In the genomic region with DNA sequence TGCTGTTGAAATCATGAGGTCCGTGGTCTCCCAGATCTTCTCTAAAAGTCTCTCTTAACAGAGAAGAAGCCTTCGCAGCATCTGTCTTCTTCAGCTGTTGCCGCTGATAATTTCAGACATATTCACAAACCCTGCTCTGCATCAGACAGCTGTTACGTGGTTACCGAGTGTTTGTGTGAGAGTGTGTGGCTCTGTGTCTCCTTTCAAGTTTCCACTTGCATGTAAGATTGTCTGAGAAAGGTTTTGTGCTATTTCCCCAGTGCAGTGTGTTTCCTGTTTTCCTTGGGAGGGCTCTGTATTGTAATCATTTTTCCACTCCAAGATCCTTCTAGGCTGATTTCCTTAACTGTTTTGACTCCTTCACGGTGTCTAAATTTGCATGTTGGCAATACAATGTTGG, we compare ENCODE assay signal across 16 cellular contexts. TPM values are rescaled to one million over a fixed set of nuclear protein-coding genes. Genes with fewer than 3 reads are reported as not detected.
DNase-seq lines count a peak whose midpoint lies in the region; ATAC-seq, FAIRE-seq and TF ChIP-seq lines count a peak whose summit lies in the region.
"Had no signal": no experiment of that assay in that cellular context is flagged by ENCODE, and none has a peak within 500 bp of the region (broad histone marks: within the 10 kb centered on the region; RNA-seq: fewer than 3 reads in every experiment).

No MANE protein-coding gene starts in this region.

- H3K27ac ChIP-seq in liver (ENCODE audit: low read depth in 1 of 2, low read length in 2 of 2) (no peak overlapping the region), HepG2 (ENCODE audit: extremely low read length, insufficient read depth, low read length) (no peak overlapping the region), right cardiac atrium (ENCODE audit: low read length) (peak overlapping the region; percentile 23), thymus (ENCODE audit: low read depth) (peak overlapping the region; percentile 61)
- H3K27ac ChIP-seq: vagina, WERI-Rb-1 had no signal

- no peak for ATAC-seq in HepG2
- peak; percentile 73 to 88 for ATAC-seq in right cardiac atrium

- CTCF ChIA-PET in HepG2 (lab: Yijun Ruan, JAX; ENCODE audit: low intra/inter-chr PET ratio, low total read pairs) = no interaction called here

- H3K4me1 ChIP-seq in liver (ENCODE audit: control insufficient read depth in 4 of 4, insufficient read depth in 4 of 4, low read length in 3 of 4) = peaks cover 0 to 2% (median 0%) of the 10 kb centered on the region in 4 donors
- peaks cover 9% of the 10 kb centered on the region for H3K4me1 ChIP-seq in HepG2 (ENCODE audit: insufficient read depth, low read length)
- peaks cover 3% of the 10 kb centered on the region for H3K4me1 ChIP-seq in right cardiac atrium (ENCODE audit: control insufficient read depth, insufficient read depth, low read length)
- H3K4me1 ChIP-seq in thymus (ENCODE audit: control insufficient read depth, insufficient read depth, low read length) = peaks cover 11% of the 10 kb centered on the region

- POLR2A ChIA-PET in HepG2 (lab: Yijun Ruan, JAX) = no interaction called here

- H3K4me3 ChIP-seq in liver (ENCODE audit: low read depth in 1 of 3, low read length in 3 of 3) (no peak overlapping the region), HepG2 (replicated peaks in 1 of 3; ENCODE audit: insufficient read depth in 1 of 3, low read depth in 2 of 3, low read length in 3 of 3) (no peak overlapping the region), right cardiac atrium (ENCODE audit: low read length) (peak overlapping the region; percentile 37), thymus (ENCODE audit: low read length) (no peak overlapping the region)
- H3K4me3 ChIP-seq: vagina had no signal

- H3K9ac ChIP-seq in liver (ENCODE audit: low read depth in 1 of 2, low read length in 2 of 2) (no peak overlapping the region), HepG2 (ENCODE audit: insufficient read depth, low read depth, low read length) (no peak overlapping the region)

- H3K9me3 ChIP-seq in liver (ENCODE audit: control insufficient read depth in 4 of 4, low read length in 3 of 4) (no peaks in the 10 kb centered on the region), HepG2 (ENCODE audit: low read length) (no peaks in the 10 kb centered on the region), right cardiac atrium (ENCODE audit: control insufficient read depth, low read length) (no peaks in the 10 kb centered on the region), thymus (ENCODE audit: control insufficient read depth) (no peaks in the 10 kb centered on the region)
- H3K9me3 ChIP-seq: vagina had no signal

- TF ChIP-seq RAD21 in liver (IDR thresholded peaks at IDR 0.05) (peak; percentile 9 to 15), HepG2 (CRISPR knock-in tag; IDR thresholded peaks at IDR 0.05) (no peak)

- H3K36me3 ChIP-seq in liver (ENCODE audit: control insufficient read depth in 4 of 4, insufficient read depth in 3 of 4, low read depth in 1 of 4, low read length in 3 of 4) (no peaks in the 10 kb centered on the region), HepG2 (replicated peaks in 1 of 2; ENCODE audit: control insufficient read depth in 1 of 2, insufficient read depth in 2 of 2, low read length in 2 of 2) (no peaks in the 10 kb centered on the region), thymus (ENCODE audit: control insufficient read depth, insufficient read depth) (no peaks in the 10 kb centered on the region)
- H3K36me3 ChIP-seq: vagina, WERI-Rb-1 had no signal

- WGBS in liver = 67% methylated on average over 6 of the region's 6 CpGs
- WGBS in HepG2 (ENCODE audit: low lambda C conversion rate) = 70% methylated on average over 6 of the region's 6 CpGs
- WGBS in right cardiac atrium = 14% methylated on average over 6 of the region's 6 CpGs
- 10% methylated on average over 6 of the region's 6 CpGs for WGBS in thymus

- intact Hi-C loops in HepG2 (cut with micrococcal nuclease; ENCODE audit: unreplicated experiment) (loop anchor here (5.0 to 10.0 kb wide), 4 partner anchors 89 to 417 kb away; no protein-coding TSS in a partner anchor), right cardiac atrium (cut with DNase I) (loop anchor here in 1 of 4 donors (10.0 kb wide), 1 partner anchor 317 kb away; a partner anchor contains a TSS)

- FAIRE-seq in HepG2 (lab: Jason Lieb, UNC) = no peak
- FAIRE-seq: endometrium, GM12892 had no signal

- no TSS peak for BruUV-seq in HepG2 (replicated peaks; lab: Mats Ljungman, UMichigan)

- DNase-seq in HepG2 (ENCODE audit: low spot score) (no peak), amniotic epithelial cell (ENCODE audit: low read depth) (peak; percentile 70), right cardiac atrium (no peak), NK-92 (lab: John Stamatoyannopoulos, UW; ENCODE audit: unreplicated experiment) (no peak), HT-29 (ENCODE audit: low spot score) (no peak), NAMALWA (ENCODE audit: low spot score) (no peak)
- DNase-seq: activated CD8-positive, alpha-beta memory T cell treated with anti-CD3 and anti-CD28 coated beads, Interleukin-2, amount 50 U/mL, for 4 hours; DMS53; HCEC 1CT; stimulated activated CD8-positive, alpha-beta memory T cell treated with anti-CD3 and anti-CD28 coated beads, Interleukin-4, amount 100 ng/mL, for 48 hours; WERI-Rb-1 had no signal

- TF ChIP-seq EP300 in HepG2 (IDR thresholded peaks at IDR 0.05; ENCODE audit: low read depth in 2 of 2, low read length in 2 of 2) (no peak), HepG2 (CRISPR knock-in tag; IDR thresholded peaks at IDR 0.05; ENCODE audit: borderline replicate concordance) (no peak)

- no peaks in the 10 kb centered on the region for H3K79me2 ChIP-seq in HepG2 (ENCODE audit: insufficient read depth, low read length)

- in situ Hi-C loops in HepG2 (cut with HindIII; ENCODE audit: extremely low pct_ligation_motif_present, low pct_unique_long_range_greater_than_20kb) = loop anchor here (10.0 kb wide), 1 partner anchor 317 kb away; a partner anchor contains a TSS

- TF ChIP-seq POLR2A in HepG2 (IDR thresholded peaks at IDR 0.05; ENCODE audit: insufficient read depth in 1 of 2, low read depth in 2 of 2, low read length in 2 of 2) = no peak

- TF ChIP-seq CTCF in liver (IDR thresholded peaks at IDR 0.05; ENCODE audit: low read depth, low read length, missing input control) (no peak), HepG2 (CRISPR knock-in tag; IDR thresholded peaks at IDR 0.05) (no peak)

- no peak overlapping the region for H3K4me2 ChIP-seq in HepG2 (ENCODE audit: low read depth, low read length)

- H3K27me3 ChIP-seq in liver (ENCODE audit: control insufficient read depth in 4 of 4, insufficient read depth in 4 of 4, low read length in 3 of 4) = no peaks in the 10 kb centered on the region
- H3K27me3 ChIP-seq in HepG2 (ENCODE audit: control insufficient read depth in 1 of 2, insufficient read depth in 2 of 2, low read length in 2 of 2) = no peaks in the 10 kb centered on the region
- no peaks in the 10 kb centered on the region for H3K27me3 ChIP-seq in right cardiac atrium (ENCODE audit: control insufficient read depth, insufficient read depth)
- no peaks in the 10 kb centered on the region for H3K27me3 ChIP-seq in thymus (ENCODE audit: control insufficient read depth, insufficient read depth)
- H3K27me3 ChIP-seq: vagina had no signal

- no peaks in the 10 kb centered on the region for H4K20me1 ChIP-seq in HepG2 (ENCODE audit: insufficient read depth, low read length)

- no peak overlapping the region for H2AFZ ChIP-seq in HepG2 (ENCODE audit: low read length)

RNA-seq across cellular contexts. Expression of a gene that starts 32.8 kb away (rescaled TPM):
- total RNA-seq in liver = 10 to 100 TPM; 23.0 to 23.8 TPM
- 10 to 100 TPM; 33.4 to 40.2 TPM for polyA plus RNA-seq in liver
- total RNA-seq in HepG2 (2016; rRNA removed; fragmentation: Illumina TruSeq; extraction: Trizol) = 72.9 and 90.9 TPM in 2 replicates
- total RNA-seq in HepG2 (2016; cell fraction: cytosol; rRNA removed; fragmentation: Illumina TruSeq; extraction: Trizol; ENCODE audit: low read depth) = 25.5 and 35.2 TPM in 2 replicates
- 69.4 and 92.2 TPM in 2 replicates for total RNA-seq in HepG2 (2016; cell fraction: insoluble cytoplasmic fraction; rRNA removed; fragmentation: Illumina TruSeq; extraction: Trizol)
- total RNA-seq in HepG2 (2016; cell fraction: membrane; rRNA removed; fragmentation: Illumina TruSeq; extraction: Trizol) = 30.3 and 34.9 TPM in 2 replicates
- 42.6 and 48.2 TPM in 2 replicates for total RNA-seq in HepG2 (2016; cell fraction: nucleus; rRNA removed; fragmentation: Illumina TruSeq; extraction: Trizol)
- polyA plus RNA-seq in HepG2 (2011; rRNA removed) = 21.7 and 22.3 TPM in 2 replicates
- polyA plus RNA-seq in HepG2 (2011; cell fraction: cytosol; rRNA removed) = 15.8 and 20.9 TPM in 2 replicates
- polyA plus RNA-seq in HepG2 (2011; cell fraction: nucleus; rRNA removed) = 11.6 and 12.2 TPM in 2 replicates
- polyA plus RNA-seq in HepG2 (2012) = 28.4 and 34.4 TPM in 2 replicates
- 20.6 and 23.8 TPM in 2 replicates for polyA plus RNA-seq in HepG2 (2016; cell fraction: cytosol; fragmentation: Illumina TruSeq; extraction: Trizol; ENCODE audit: low read depth)
- polyA plus RNA-seq in HepG2 (2016; cell fraction: insoluble cytoplasmic fraction; fragmentation: Illumina TruSeq; extraction: Trizol; ENCODE audit: low read depth) = 91.3 and 92.9 TPM in 2 replicates
- 26.4 TPM in 2 replicates for polyA plus RNA-seq in HepG2 (2016; cell fraction: membrane; fragmentation: Illumina TruSeq; extraction: Trizol; ENCODE audit: low read depth)
- 43.8 and 45.2 TPM in 2 replicates for polyA plus RNA-seq in HepG2 (2016; cell fraction: nucleus; fragmentation: Illumina TruSeq; extraction: Trizol; ENCODE audit: insufficient read depth, low read depth)
- 13.0 and 31.5 TPM in 2 replicates for polyA minus RNA-seq in HepG2 (2011; rRNA and poly(A)+ RNA removed; ENCODE audit: low replicate concordance)
- polyA minus RNA-seq in HepG2 (2011; cell fraction: cytosol; rRNA and poly(A)+ RNA removed) = 23.0 and 28.8 TPM in 2 replicates
- 37.3 and 46.0 TPM in 2 replicates for polyA minus RNA-seq in HepG2 (2011; cell fraction: nucleus; rRNA and poly(A)+ RNA removed)
- total RNA-seq in right cardiac atrium = 10 to 100 TPM; 15.7 to 20.6 (median 19.7) TPM
- polyA plus RNA-seq in right cardiac atrium = 20.7 TPM
- polyA plus RNA-seq in thymus = 16.3 TPM
- 38.3 and 53.6 TPM in 2 replicates for total RNA-seq in HT-29 (2014; rRNA removed; shearing (Covaris generic))

RNA-seq across cellular contexts. Expression of a gene that starts 32.9 kb away (rescaled TPM):
- total RNA-seq in liver (1 to 10 TPM; 6.3 to 6.8 TPM), HepG2 (2016; rRNA removed; fragmentation: Illumina TruSeq; extraction: Trizol) (14.6 and 14.8 TPM in 2 replicates), right cardiac atrium (1 to 10 TPM; 2.7 to 3.5 (median 3.1) TPM)
- polyA plus RNA-seq in liver (1 to 10 TPM; 2.0 to 3.4 TPM), HepG2 (2011; rRNA removed) (6.3 and 8.3 TPM in 2 replicates), right cardiac atrium (1.7 TPM), thymus (5.5 TPM)
- 4.4 and 5.2 TPM in 2 replicates for total RNA-seq in HepG2 (2016; cell fraction: cytosol; rRNA removed; fragmentation: Illumina TruSeq; extraction: Trizol; ENCODE audit: low read depth)
- 14.9 and 15.5 TPM in 2 replicates for total RNA-seq in HepG2 (2016; cell fraction: insoluble cytoplasmic fraction; rRNA removed; fragmentation: Illumina TruSeq; extraction: Trizol)
- total RNA-seq in HepG2 (2016; cell fraction: membrane; rRNA removed; fragmentation: Illumina TruSeq; extraction: Trizol) = 7.5 and 7.6 TPM in 2 replicates
- total RNA-seq in HepG2 (2016; cell fraction: nucleus; rRNA removed; fragmentation: Illumina TruSeq; extraction: Trizol) = 26.3 and 29.2 TPM in 2 replicates
- polyA plus RNA-seq in HepG2 (2011; cell fraction: cytosol; rRNA removed) = 2.2 and 3.6 TPM in 2 replicates
- polyA plus RNA-seq in HepG2 (2011; cell fraction: nucleus; rRNA removed) = 8.5 and 12.4 TPM in 2 replicates
- polyA plus RNA-seq in HepG2 (2012) = 7.4 and 8.7 TPM in 2 replicates
- 2.6 and 3.2 TPM in 2 replicates for polyA plus RNA-seq in HepG2 (2016; cell fraction: cytosol; fragmentation: Illumina TruSeq; extraction: Trizol; ENCODE audit: low read depth)
- 11.6 and 12.8 TPM in 2 replicates for polyA plus RNA-seq in HepG2 (2016; cell fraction: insoluble cytoplasmic fraction; fragmentation: Illumina TruSeq; extraction: Trizol; ENCODE audit: low read depth)
- polyA plus RNA-seq in HepG2 (2016; cell fraction: membrane; fragmentation: Illumina TruSeq; extraction: Trizol; ENCODE audit: low read depth) = 5.4 and 5.6 TPM in 2 replicates
- 25.9 and 28.2 TPM in 2 replicates for polyA plus RNA-seq in HepG2 (2016; cell fraction: nucleus; fragmentation: Illumina TruSeq; extraction: Trizol; ENCODE audit: insufficient read depth, low read depth)
- 3.6 and 5.3 TPM in 2 replicates for polyA minus RNA-seq in HepG2 (2011; rRNA and poly(A)+ RNA removed; ENCODE audit: low replicate concordance)
- 3.2 and 4.1 TPM in 2 replicates for polyA minus RNA-seq in HepG2 (2011; cell fraction: cytosol; rRNA and poly(A)+ RNA removed)
- 45.4 and 49.6 TPM in 2 replicates for polyA minus RNA-seq in HepG2 (2011; cell fraction: nucleus; rRNA and poly(A)+ RNA removed)
- 4.3 and 4.4 TPM in 2 replicates for total RNA-seq in HT-29 (2014; rRNA removed; shearing (Covaris generic))

Comparison
In these comparisons a context has a peak if more than half of its experiments do, and no peak if none do; other contexts are left out.
1. H3K27ac ChIP-seq: peak in right cardiac atrium (single experiment) and thymus (single experiment); none in liver (0 of 2) and HepG2 (single experiment).